In genomic region chr1:36759355-36759754, GRCh38 we compare ENCODE assay signal across 20 cellular contexts.
"Had no signal": no experiment of that assay in that cellular context is flagged by ENCODE, and none has a peak within 500 bp of the region (broad histone marks: within the 10 kb centered on the region; RNA-seq: fewer than 3 reads in every experiment).

No MANE protein-coding gene starts in this region.

- H3K4me3 Mint-ChIP-seq: IgD-negative memory B cell had no signal

- H3K9me3 ChIP-seq: SJSA1 had no signal

- H3K27me3 ChIP-seq: SJSA1 had no signal

- H3K4me2 ChIP-seq: KMS-11 had no signal

- H3K4me3 ChIP-seq: K562, SJSA1, SK-N-MC had no signal

- ATAC-seq: K562 had no signal

- H3K36me3 ChIP-seq: SJSA1 had no signal

- H3K4me1 ChIP-seq: SJSA1 had no signal

- DNase-seq: Kasumi-1, NCI-H1048, NCI-H1105, NCI-H1417, NCI-H1436 treated with DMSO at 0.1 percent for 48 hours, NCI-H1694, NCI-H187 treated with DMSO at 0.1 percent for 48 hours, NCI-H2029 treated with DMSO at 0.1 percent for 48 hours, NCI-H2171 treated with DMSO at 0.1 percent for 48 hours, NCI-H2227 treated with DMSO at 0.1 percent for 48 hours, NCI-H524 treated with DMSO at 0.1 percent for 48 hours, NCI-H774, Right ventricle myocardium superior, RPMI8226, SIG-M5 had no signal

- H3K27ac ChIP-seq: KMS-11, SJSA1, SK-N-MC had no signal

- H3K36me3 Mint-ChIP-seq: IgD-negative memory B cell had no signal
